ENCODE assay signal across 21 cellular contexts in genomic region chr12:92098594-92099370, GRCh38. TPM values are rescaled to one million over a fixed set of nuclear protein-coding genes. Genes with fewer than 3 reads are reported as not detected.
A peak's percentile ranks its signal among the peaks of the same experiment; 100 is the strongest.
DNase-seq lines count a peak whose midpoint lies in the region; ATAC-seq, FAIRE-seq and TF ChIP-seq lines count a peak whose summit lies in the region.
"Had no signal": no experiment of that assay in that cellular context is flagged by ENCODE, and none has a peak within 500 bp of the region (broad histone marks: within the 10 kb centered on the region; RNA-seq: fewer than 3 reads in every experiment).

No MANE protein-coding gene starts in this region.

- peak; percentile 23 to 47; a peak in 3 of 6 replicates for ATAC-seq in A549
- no peak for ATAC-seq in GM18517 (IDR thresholded peaks at IDR 0.05; ENCODE audit: unreplicated experiment)
- ATAC-seq: HCT116 had no signal

- H3K27ac ChIP-seq in A549: peak overlapping the region; percentile 72 to 77
- H3K27ac ChIP-seq: GM23248, HL-60 had no signal

- peak overlapping the region; percentile 60 for H3K4me2 ChIP-seq in A549
- H3K4me2 ChIP-seq: SK-N-SH had no signal

- H3K36me3 Mint-ChIP-seq in nephron (ENCODE audit: low read depth): no peaks in the 10 kb centered on the region

- DNase-seq in A549 (ENCODE audit: low read depth in 1 of 2, low spot score in 1 of 2) (peak in 1 of 2 experiments; percentile 65), GM12891 (ENCODE audit: insufficient read length, low spot score) (no peak), kidney glomerular epithelial cell (lab: John Stamatoyannopoulos, UW) (peak; percentile 79), AG20443 (ENCODE audit: low spot score) (no peak), GF-D8 (lab: John Stamatoyannopoulos, UW) (no peak), GOT3 (lab: John Stamatoyannopoulos, UW) (no peak)
- DNase-seq: AML-193, DMS79 treated with DMSO at 0.1 percent for 48 hours, GM23248, NCI-H1417 treated with DMSO at 0.1 percent for 48 hours, NCI-H1930, NCI-H2171, NCI-H446 treated with DMSO at 0.1 percent for 48 hours, Right ventricle myocardium superior, SK-N-SH had no signal

- H3K9me3 Mint-ChIP-seq in nephron: peaks cover 4% of the 10 kb centered on the region

- CTCF ChIA-PET in A549 (lab: Yijun Ruan, JAX): no interaction called here

- H3K4me1 ChIP-seq in A549: peaks cover 57% of the 10 kb centered on the region

- POLR2A ChIA-PET in A549 (lab: Yijun Ruan, JAX): no interaction called here

- no peaks in the 10 kb centered on the region for H3K27me3 Mint-ChIP-seq in nephron (ENCODE audit: low read depth)

- no peaks in the 10 kb centered on the region; the same call in 2 of the 3 replicates for H3K9me3 ChIP-seq in A549
- H3K9me3 ChIP-seq: SK-N-SH had no signal

- peak overlapping the region; percentile 18 to 69 (median 46) for H3K27ac Mint-ChIP-seq in nephron
- H3K27ac Mint-ChIP-seq: CD14-positive monocyte had no signal

- TF ChIP-seq RAD21 in A549 (conservative IDR thresholded peaks at IDR 0.05 in 1 of 2, IDR thresholded peaks at IDR 0.05 in 1 of 2): 0 out of 5 replicates have a peak, but pooled peaks of 1 of the 2 experiments have one; percentile 20

- H3K4me3 Mint-ChIP-seq in nephron: no peak overlapping the region
- H3K4me3 Mint-ChIP-seq: CD14-positive monocyte had no signal

- no peak for FAIRE-seq in A549 (lab: Jason Lieb, UNC)
- peak; percentile 50 for FAIRE-seq in GM12891 (lab: Jason Lieb, UNC)
- FAIRE-seq: RCC 7860 had no signal

- H3K4me1 Mint-ChIP-seq in nephron: peaks cover 5% of the 10 kb centered on the region

- TF ChIP-seq POLR2A in A549 (IDR thresholded peaks at IDR 0.05; ENCODE audit: low read length): no peak
- no peak for TF ChIP-seq POLR2A in GM12891 (IDR thresholded peaks at IDR 0.05; ENCODE audit: low read depth, low read length)

- WGBS in A549 (ENCODE audit: missing lambda C conversion rate): 21% methylated on average over 1 of the region's 1 CpG

- no peak for TF ChIP-seq EP300 in A549 (IDR thresholded peaks at IDR 0.05)

- H3K4me3 ChIP-seq in A549: no peak overlapping the region
- H3K4me3 ChIP-seq: GM23248 had no signal

- TF ChIP-seq CTCF in A549 (IDR thresholded peaks at IDR 0.05) (no peak), nephron (IDR thresholded peaks at IDR 0.05; ENCODE audit: unreplicated experiment in 3 of 3) (no peak)

TF ChIP-seq in A549, 52 proteins besides CTCF, POLR2A, EP300 and RAD21:
- TF ChIP-seq JUN (IDR thresholded peaks at IDR 0.05): 0 out of 5 replicates have a peak, but pooled peaks of 1 of the 2 experiments have one; percentile 27
- no peak for TF ChIP-seq MAFK (IDR thresholded peaks at IDR 0.05; ENCODE audit: partially characterized antibody)
- no peak for TF ChIP-seq POLR2AphosphoS2 (conservative IDR thresholded peaks at IDR 0.05; ENCODE audit: low read length)
- TF ChIP-seq SMC3 (IDR thresholded peaks at IDR 0.05): peak; percentile 21; the same call in 1 of the 3 replicates

TF ChIP-seq in GM12891, 5 proteins besides CTCF, POLR2A, EP300 and RAD21:
- TF ChIP-seq POLR2AphosphoS5 (IDR thresholded peaks at IDR 0.05; ENCODE audit: low read depth, low read length) (no peak), TAF1 (IDR thresholded peaks at IDR 0.05; ENCODE audit: low read depth, low read length) (no peak), SPI1 (IDR thresholded peaks at IDR 0.05; ENCODE audit: low read depth, low read length) (no peak)

RNA-seq across cellular contexts. Expression of gene BTG1, which starts 46.9 kb away (rescaled TPM):
- polyA plus RNA-seq in A549 (2011; rRNA removed) (138 and 215 TPM in 2 replicates), A549 (2017; fragmentation: RNase III; extraction: RNeasy Plus Mini Kit Qiagen cat#74134 plus additional on column Dnase treatment) (21.0 to 30.6 TPM (median 29.4 TPM) in 3 replicates)
- polyA plus RNA-seq in A549 (2012; cell fraction: cytosol; rRNA removed): 40.4 and 47.2 TPM in 2 replicates
- 10.9 and 12.1 TPM in 2 replicates for polyA plus RNA-seq in A549 (2012; cell fraction: nucleus; rRNA removed)
- 228 and 293 TPM in 2 replicates for polyA minus RNA-seq in A549 (2011; rRNA and poly(A)+ RNA removed)
- 117 TPM for polyA plus RNA-seq in GM12891 (2012; ENCODE audit: low read depth, missing spikeins)
